Comparison of ENCODE assay signal across 1 cellular context in genomic region chr6:97059473-97059872, GRCh38.
TF ChIP-seq lines count a peak whose summit lies in the region.

No MANE protein-coding gene starts in this region.

TF ChIP-seq in H1, 55 proteins besides CTCF, POLR2A, EP300 and RAD21 (continued from another document):
- TF ChIP-seq GTF2F1 (IDR thresholded peaks at IDR 0.05; ENCODE audit: borderline replicate concordance, low read depth, low read length) (no peak), TBP (IDR thresholded peaks at IDR 0.05; ENCODE audit: low read depth, low read length) (no peak), CTBP2 (IDR thresholded peaks at IDR 0.05; ENCODE audit: borderline replicate concordance, insufficient read depth, insufficient read length, low read length) (no peak), CREB1 (IDR thresholded peaks at IDR 0.05) (no peak)
